Comparison of ENCODE assay signal across 19 cellular contexts in the genomic region with DNA sequence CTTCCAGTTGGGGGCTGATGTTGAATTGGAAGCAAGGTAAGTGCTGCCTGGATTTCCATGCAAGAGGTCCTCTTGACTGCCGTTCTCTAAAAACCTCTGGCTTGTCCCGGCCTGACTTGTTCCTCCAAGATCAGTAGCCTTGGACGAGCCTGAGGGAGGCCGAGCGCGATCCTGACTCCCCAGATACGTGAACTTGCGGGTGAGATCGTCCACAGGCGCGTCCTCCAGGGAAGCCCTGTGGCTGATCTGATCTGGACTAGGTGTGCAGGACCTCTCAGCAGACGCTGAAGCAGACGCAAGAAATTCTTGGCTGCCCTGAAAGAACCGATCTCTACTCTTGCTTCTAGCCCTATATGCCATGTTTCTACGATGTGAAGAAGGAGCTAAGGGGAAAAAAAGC. TPM values are rescaled to one million over a fixed set of nuclear protein-coding genes. Genes with fewer than 3 reads are reported as not detected.
DNase-seq lines count a peak whose midpoint lies in the region; ATAC-seq, FAIRE-seq and TF ChIP-seq lines count a peak whose summit lies in the region.
"Had no signal": no experiment of that assay in that cellular context is flagged by ENCODE, and none has a peak within 500 bp of the region (broad histone marks: within the 10 kb centered on the region; RNA-seq: fewer than 3 reads in every experiment).

No MANE protein-coding gene starts in this region.

- no peak for TF ChIP-seq EP300 in HepG2 (IDR thresholded peaks at IDR 0.05; ENCODE audit: low read depth in 2 of 2, low read length in 2 of 2)
- TF ChIP-seq EP300 in HepG2 (CRISPR knock-in tag; IDR thresholded peaks at IDR 0.05; ENCODE audit: borderline replicate concordance): no peak

- FAIRE-seq in HepG2 (lab: Jason Lieb, UNC) (no peak), small intestine (lab: Jason Lieb, UNC) (no peak)

- no peaks in the 10 kb centered on the region for H3K9me3 Mint-ChIP-seq in activated CD4-positive, alpha-beta memory T cell treated with anti-CD3 and anti-CD28 coated beads for 36 hours
- no peaks in the 10 kb centered on the region for H3K9me3 Mint-ChIP-seq in central memory CD8-positive, alpha-beta T cell
- H3K9me3 Mint-ChIP-seq: mesothelial cell of epicardium had no signal

- no peak overlapping the region for H2AFZ ChIP-seq in HepG2 (ENCODE audit: low read length)
- H2AFZ ChIP-seq: hepatocyte had no signal

- no peaks in the 10 kb centered on the region for H3K27me3 Mint-ChIP-seq in activated CD4-positive, alpha-beta memory T cell treated with anti-CD3 and anti-CD28 coated beads for 36 hours
- H3K27me3 Mint-ChIP-seq in central memory CD8-positive, alpha-beta T cell: no peaks in the 10 kb centered on the region

- H3K4me2 ChIP-seq in HepG2 (ENCODE audit: low read depth, low read length): no peak overlapping the region
- H3K4me2 ChIP-seq: hepatocyte had no signal

- H3K4me1 ChIP-seq in HepG2 (ENCODE audit: insufficient read depth, low read length): peaks cover 27% of the 10 kb centered on the region
- H3K4me1 ChIP-seq in right lobe of liver: peaks cover 0 to 47% (median 19%) of the 10 kb centered on the region in 4 donors
- no peaks in the 10 kb centered on the region for H3K4me1 ChIP-seq in small intestine (ENCODE audit: control insufficient read depth in 2 of 2, insufficient read depth in 1 of 2, low read depth in 1 of 2, low read length in 1 of 2)
- H3K4me1 ChIP-seq: testis had no signal

- H3K9me3 ChIP-seq in HepG2 (ENCODE audit: low read length) (no peaks in the 10 kb centered on the region), right lobe of liver (no peaks in the 10 kb centered on the region), small intestine (ENCODE audit: control insufficient read depth, low read depth) (no peaks in the 10 kb centered on the region)
- H3K9me3 ChIP-seq: left ventricle myocardium inferior, testis had no signal

- H3K27me3 ChIP-seq in HepG2 (ENCODE audit: control insufficient read depth in 1 of 2, insufficient read depth in 2 of 2, low read length in 2 of 2): no peaks in the 10 kb centered on the region
- H3K27me3 ChIP-seq in right lobe of liver: no peaks in the 10 kb centered on the region
- no peaks in the 10 kb centered on the region for H3K27me3 ChIP-seq in small intestine (ENCODE audit: control insufficient read depth in 2 of 2, insufficient read depth in 2 of 2, low read length in 2 of 2)
- H3K27me3 ChIP-seq: hepatocyte, testis had no signal

- no peak overlapping the region for H3K4me3 Mint-ChIP-seq in activated CD4-positive, alpha-beta memory T cell treated with anti-CD3 and anti-CD28 coated beads for 36 hours
- no peak overlapping the region for H3K4me3 Mint-ChIP-seq in central memory CD8-positive, alpha-beta T cell
- H3K4me3 Mint-ChIP-seq: mesothelial cell of epicardium had no signal

- no peak overlapping the region for H3K9ac ChIP-seq in HepG2 (ENCODE audit: insufficient read depth, low read depth, low read length)

- H4K20me1 ChIP-seq in HepG2 (ENCODE audit: insufficient read depth, low read length): no peaks in the 10 kb centered on the region; the same call in 1 of the 2 replicates

- H3K27ac ChIP-seq in HepG2 (ENCODE audit: extremely low read length, insufficient read depth, low read length) (no peak overlapping the region), right lobe of liver (no peak overlapping the region), small intestine (ENCODE audit: low read depth in 1 of 2, low read length in 1 of 2) (no peak overlapping the region)
- H3K27ac ChIP-seq: hepatocyte, testis had no signal

- peaks cover 18 to 72% of the 10 kb centered on the region in 2 experiments for H3K36me3 ChIP-seq in HepG2 (replicated peaks in 1 of 2; ENCODE audit: control insufficient read depth in 1 of 2, insufficient read depth in 2 of 2, low read length in 2 of 2)
- H3K36me3 ChIP-seq in right lobe of liver: peaks cover 0 to 51% (median 18%) of the 10 kb centered on the region in 4 donors
- peaks cover 16 to 33% of the 10 kb centered on the region in 2 donors for H3K36me3 ChIP-seq in small intestine (ENCODE audit: control insufficient read depth in 2 of 2, insufficient read depth in 2 of 2, low read length in 2 of 2)

- no peak for ATAC-seq in HepG2
- ATAC-seq in right lobe of liver: no peak
- ATAC-seq in central memory CD8-positive, alpha-beta T cell (replicated peaks; ENCODE audit: extremely low read depth, poor library complexity, severe bottlenecking): no peak
- ATAC-seq: HCT116 had no signal

- no peak overlapping the region for H3K4me3 ChIP-seq in HepG2 (replicated peaks in 1 of 3; ENCODE audit: insufficient read depth in 1 of 3, low read depth in 2 of 3, low read length in 3 of 3)
- no peak overlapping the region for H3K4me3 ChIP-seq in right lobe of liver
- H3K4me3 ChIP-seq in small intestine (ENCODE audit: low read depth in 1 of 2, low read length in 2 of 2): no peak overlapping the region
- H3K4me3 ChIP-seq: hepatocyte, left ventricle myocardium inferior, testis had no signal

- TF ChIP-seq RAD21 in HepG2 (CRISPR knock-in tag; IDR thresholded peaks at IDR 0.05): no peak

- 100% methylated on average over 9 of the region's 15 CpGs for WGBS in HepG2 (ENCODE audit: low lambda C conversion rate)
- 95% methylated on average over 9 of the region's 15 CpGs for WGBS in right lobe of liver (ENCODE audit: insufficient coverage, low coverage, low lambda C conversion rate, missing lambda C conversion rate)
- 94 to 96% (median 96%) methylated on average over 15 of the region's 15 CpGs for WGBS in small intestine, 3 donors

- in situ Hi-C loops in HepG2 (cut with HindIII; ENCODE audit: extremely low pct_ligation_motif_present, low pct_unique_long_range_greater_than_20kb): no loop called here

- peaks cover 66% of the 10 kb centered on the region for H3K4me1 Mint-ChIP-seq in activated CD4-positive, alpha-beta memory T cell treated with anti-CD3 and anti-CD28 coated beads for 36 hours (ENCODE audit: low read depth)
- peaks cover 60% of the 10 kb centered on the region for H3K4me1 Mint-ChIP-seq in central memory CD8-positive, alpha-beta T cell

- BruUV-seq in HepG2 (replicated peaks; lab: Mats Ljungman, UMichigan): TSS peak; percentile 28

- H3K36me3 Mint-ChIP-seq in activated CD4-positive, alpha-beta memory T cell treated with anti-CD3 and anti-CD28 coated beads for 36 hours: peaks cover 84% of the 10 kb centered on the region
- peaks cover 98% of the 10 kb centered on the region for H3K36me3 Mint-ChIP-seq in central memory CD8-positive, alpha-beta T cell (ENCODE audit: insufficient read depth)

- CTCF ChIA-PET in HepG2 (lab: Yijun Ruan, JAX; ENCODE audit: low intra/inter-chr PET ratio, low total read pairs): no interaction called here
- CTCF ChIA-PET in activated CD4-positive, alpha-beta memory T cell treated with anti-CD3 and anti-CD28 coated beads for 36 hours (lab: Charles Lee): interaction anchor here (0.8 to 1.7 kb wide), 3 partner anchors 14 to 63 kb away, joined by 4 to 7 read pairs (median 4); no protein-coding TSS in a partner anchor

- intact Hi-C loops in HepG2 (cut with micrococcal nuclease; ENCODE audit: unreplicated experiment): no loop called here
- intact Hi-C loops in right lobe of liver (cut with DNase I): loop anchor here in 1 of 2 donors (10.0 kb wide), 1 partner anchor 65 kb away; no protein-coding TSS in a partner anchor
- intact Hi-C loops in activated CD4-positive, alpha-beta memory T cell treated with anti-CD3 and anti-CD28 coated beads for 36 hours (cut with micrococcal nuclease): no loop called here

- DNase-seq in HepG2 (ENCODE audit: low spot score): no peak
- DNase-seq in right lobe of liver: no peak
- DNase-seq in activated CD4-positive, alpha-beta memory T cell treated with anti-CD3 and anti-CD28 coated beads for 36 hours: peak; percentile 8
- no peak for DNase-seq in central memory CD8-positive, alpha-beta T cell (ENCODE audit: low spot score in 2 of 2)
- DNase-seq in T-helper 9 cell: no peak
- no peak for DNase-seq in NCI-H1417 (lab: John Stamatoyannopoulos, UW)
- DNase-seq in small intestine: no peak
- DNase-seq: activated CD4-positive, CD25-positive, alpha-beta regulatory T cell; effector CD4-positive, alpha-beta T cell; foreskin melanocyte; GDM1; left ventricle myocardium inferior; NCI-H526 treated with DMSO at 0.1 percent for 48 hours; RPMI8226; testis had no signal

- no peak for TF ChIP-seq POLR2A in HepG2 (IDR thresholded peaks at IDR 0.05; ENCODE audit: insufficient read depth in 1 of 2, low read depth in 2 of 2, low read length in 2 of 2)
- TF ChIP-seq POLR2A in right lobe of liver (IDR thresholded peaks at IDR 0.05): no peak

- H3K27ac Mint-ChIP-seq in activated CD4-positive, alpha-beta memory T cell treated with anti-CD3 and anti-CD28 coated beads for 36 hours: peak overlapping the region; percentile 81
- H3K27ac Mint-ChIP-seq in central memory CD8-positive, alpha-beta T cell (ENCODE audit: low read depth): peak overlapping the region; percentile 47
- H3K27ac Mint-ChIP-seq: mesothelial cell of epicardium had no signal

- POLR2A ChIA-PET in HepG2 (lab: Yijun Ruan, JAX): interaction anchor here (0.7 kb wide), 1 partner anchor 37 kb away, joined by 3 read pairs; no protein-coding TSS in a partner anchor
- POLR2A ChIA-PET in activated CD4-positive, alpha-beta memory T cell treated with anti-CD3 and anti-CD28 coated beads for 36 hours (lab: Charles Lee): interaction anchor here (0.6 kb wide), 1 partner anchor 413 kb away, joined by 3 read pairs; no protein-coding TSS in a partner anchor

- no peak for TF ChIP-seq CTCF in HepG2 (CRISPR knock-in tag; IDR thresholded peaks at IDR 0.05)
- no peak for TF ChIP-seq CTCF in right lobe of liver (IDR thresholded peaks at IDR 0.05)

- H3K79me2 ChIP-seq in HepG2 (ENCODE audit: insufficient read depth, low read length): no peaks in the 10 kb centered on the region
- H3K79me2 ChIP-seq: hepatocyte had no signal

RNA-seq across cellular contexts. Expression of a gene that starts 29.7 kb away (rescaled TPM):
- total RNA-seq in HepG2 (2016; rRNA removed; fragmentation: Illumina TruSeq; extraction: Trizol): 23.7 and 33.5 TPM in 2 replicates
- total RNA-seq in HepG2 (2016; cell fraction: cytosol; rRNA removed; fragmentation: Illumina TruSeq; extraction: Trizol; ENCODE audit: low read depth): 3.5 and 4.3 TPM in 2 replicates
- 22.9 and 29.8 TPM in 2 replicates for total RNA-seq in HepG2 (2016; cell fraction: insoluble cytoplasmic fraction; rRNA removed; fragmentation: Illumina TruSeq; extraction: Trizol)
- 9.5 and 10.0 TPM in 2 replicates for total RNA-seq in HepG2 (2016; cell fraction: membrane; rRNA removed; fragmentation: Illumina TruSeq; extraction: Trizol)
- 19.8 and 20.1 TPM in 2 replicates for total RNA-seq in HepG2 (2016; cell fraction: nucleus; rRNA removed; fragmentation: Illumina TruSeq; extraction: Trizol)
- polyA plus RNA-seq in HepG2 (2011; rRNA removed): 12.7 and 13.7 TPM in 2 replicates
- 6.8 and 12.0 TPM in 2 replicates for polyA plus RNA-seq in HepG2 (2011; cell fraction: cytosol; rRNA removed)
- 5.7 and 7.7 TPM in 2 replicates for polyA plus RNA-seq in HepG2 (2011; cell fraction: nucleus; rRNA removed)
- polyA plus RNA-seq in HepG2 (2012): 9.0 and 9.1 TPM in 2 replicates
- 0.80 and 0.85 TPM in 2 replicates for polyA plus RNA-seq in HepG2 (2016; cell fraction: cytosol; fragmentation: Illumina TruSeq; extraction: Trizol; ENCODE audit: low read depth)
- 25.7 and 27.7 TPM in 2 replicates for polyA plus RNA-seq in HepG2 (2016; cell fraction: insoluble cytoplasmic fraction; fragmentation: Illumina TruSeq; extraction: Trizol; ENCODE audit: low read depth)
- polyA plus RNA-seq in HepG2 (2016; cell fraction: membrane; fragmentation: Illumina TruSeq; extraction: Trizol; ENCODE audit: low read depth): 2.5 and 2.7 TPM in 2 replicates
- 17.5 and 18.1 TPM in 2 replicates for polyA plus RNA-seq in HepG2 (2016; cell fraction: nucleus; fragmentation: Illumina TruSeq; extraction: Trizol; ENCODE audit: insufficient read depth, low read depth)
- 30.1 and 55.4 TPM in 2 replicates for polyA minus RNA-seq in HepG2 (2011; rRNA and poly(A)+ RNA removed; ENCODE audit: low replicate concordance)
- polyA minus RNA-seq in HepG2 (2011; cell fraction: cytosol; rRNA and poly(A)+ RNA removed): 18.6 and 25.6 TPM in 2 replicates
- polyA minus RNA-seq in HepG2 (2011; cell fraction: nucleus; rRNA and poly(A)+ RNA removed): 17.3 and 24.6 TPM in 2 replicates
- total RNA-seq in right lobe of liver: 10 to 100 TPM; 12.3 to 20.6 (median 17.7) TPM
- total RNA-seq in activated CD4-positive, alpha-beta memory T cell treated with anti-CD3 and anti-CD28 coated beads for 36 hours: 10 to 100 TPM; 99.3 to 99.6 TPM
- polyA plus RNA-seq in small intestine: 10 to 100 TPM in 1 of 3 donors, 1 to 10 TPM in 2; 7.3 to 10.2 (median 9.4) TPM

RNA-seq across cellular contexts. Expression of a gene that starts 44.0 kb away (rescaled TPM):
- 8.4 and 11.5 TPM in 2 replicates for total RNA-seq in HepG2 (2016; rRNA removed; fragmentation: Illumina TruSeq; extraction: Trizol)
- 0.61 and 0.79 TPM in 2 replicates for total RNA-seq in HepG2 (2016; cell fraction: cytosol; rRNA removed; fragmentation: Illumina TruSeq; extraction: Trizol; ENCODE audit: low read depth)
- 9.5 and 10.9 TPM in 2 replicates for total RNA-seq in HepG2 (2016; cell fraction: insoluble cytoplasmic fraction; rRNA removed; fragmentation: Illumina TruSeq; extraction: Trizol)
- total RNA-seq in HepG2 (2016; cell fraction: membrane; rRNA removed; fragmentation: Illumina TruSeq; extraction: Trizol): 3.9 and 4.7 TPM in 2 replicates
- 6.5 and 8.2 TPM in 2 replicates for total RNA-seq in HepG2 (2016; cell fraction: nucleus; rRNA removed; fragmentation: Illumina TruSeq; extraction: Trizol)
- polyA plus RNA-seq in HepG2 (2011; rRNA removed): 10.5 and 11.1 TPM in 2 replicates
- polyA plus RNA-seq in HepG2 (2011; cell fraction: cytosol; rRNA removed): 9.0 and 9.4 TPM in 2 replicates
- polyA plus RNA-seq in HepG2 (2011; cell fraction: nucleus; rRNA removed): 12.6 and 15.0 TPM in 2 replicates
- polyA plus RNA-seq in HepG2 (2012): 3.6 and 4.2 TPM in 2 replicates
- polyA plus RNA-seq in HepG2 (2016; cell fraction: cytosol; fragmentation: Illumina TruSeq; extraction: Trizol; ENCODE audit: low read depth): 0.07 TPM in 1 of 2 replicates, not detected in the other
- 4.0 and 4.1 TPM in 2 replicates for polyA plus RNA-seq in HepG2 (2016; cell fraction: insoluble cytoplasmic fraction; fragmentation: Illumina TruSeq; extraction: Trizol; ENCODE audit: low read depth)
- 0.38 TPM in 1 of 2 replicates, not detected in the other for polyA plus RNA-seq in HepG2 (2016; cell fraction: membrane; fragmentation: Illumina TruSeq; extraction: Trizol; ENCODE audit: low read depth)
- polyA plus RNA-seq in HepG2 (2016; cell fraction: nucleus; fragmentation: Illumina TruSeq; extraction: Trizol; ENCODE audit: insufficient read depth, low read depth): 4.1 and 4.5 TPM in 2 replicates
- 6.5 and 23.7 TPM in 2 replicates for polyA minus RNA-seq in HepG2 (2011; rRNA and poly(A)+ RNA removed; ENCODE audit: low replicate concordance)
- polyA minus RNA-seq in HepG2 (2011; cell fraction: cytosol; rRNA and poly(A)+ RNA removed): 24.9 and 27.7 TPM in 2 replicates
- 11.1 and 12.1 TPM in 2 replicates for polyA minus RNA-seq in HepG2 (2011; cell fraction: nucleus; rRNA and poly(A)+ RNA removed)
- total RNA-seq in right lobe of liver: 1 to 10 TPM in 5 of 6 experiments, under 1 TPM in 1; 0.93 to 3.7 (median 1.8) TPM
- total RNA-seq in activated CD4-positive, alpha-beta memory T cell treated with anti-CD3 and anti-CD28 coated beads for 36 hours: 10 to 100 TPM; 11.8 to 14.7 TPM
- 1 to 10 TPM in 1 of 3 donors, not detected in 2; 1.7 TPM for polyA plus RNA-seq in small intestine
- polyA plus RNA-seq: neural cell had no signal
